ENCODE assay signal across 19 cellular contexts in the genomic region with DNA sequence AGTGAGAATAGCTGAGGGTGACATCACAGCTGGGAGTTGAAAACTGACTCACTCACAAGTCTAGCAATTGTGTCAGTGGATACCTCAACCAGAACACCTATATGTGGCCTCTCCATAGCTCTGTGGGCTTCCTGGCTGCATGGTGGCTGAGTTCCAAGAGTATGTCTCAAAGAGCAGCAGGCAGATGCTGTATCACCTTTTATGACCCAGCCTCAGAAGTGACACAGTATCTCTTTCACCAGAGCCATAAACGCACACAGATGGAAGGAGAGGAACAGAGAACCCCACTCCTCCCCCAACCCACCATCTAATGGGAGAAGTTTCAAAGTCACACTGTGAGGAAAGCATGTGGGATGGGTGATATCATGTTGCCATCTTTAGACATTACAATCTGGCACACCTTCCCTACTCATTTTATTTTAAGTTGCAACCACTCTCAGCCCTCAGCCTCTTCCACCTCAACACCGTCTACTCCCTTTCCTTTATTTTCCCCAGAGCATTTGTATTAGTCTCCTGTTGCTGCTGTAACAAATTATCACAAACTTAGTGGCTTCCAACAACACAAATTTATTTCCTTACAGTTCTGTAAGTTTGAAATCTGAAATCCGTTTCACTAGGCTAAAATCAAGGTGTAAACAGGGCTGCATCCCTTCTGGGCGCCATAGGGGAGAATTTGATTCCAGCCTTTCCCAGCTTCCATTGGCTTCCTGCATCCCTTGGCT.
DNase-seq lines count a peak whose midpoint lies in the region; TF ChIP-seq lines count a peak whose summit lies in the region.
"Had no signal": no experiment of that assay in that cellular context is flagged by ENCODE, and none has a peak within 500 bp of the region (broad histone marks: within the 10 kb centered on the region; RNA-seq: fewer than 3 reads in every experiment).

No MANE protein-coding gene starts in this region.

- H3K4me1 ChIP-seq in Caco-2 = peaks cover 14% of the 10 kb centered on the region
- H3K4me1 ChIP-seq in uterus = no peaks in the 10 kb centered on the region
- H3K4me1 ChIP-seq: BE2C, colonic mucosa, prostate gland had no signal

- H3K27me3 ChIP-seq in Caco-2 (replicated peaks; ENCODE audit: control insufficient read depth, insufficient read depth, low read length) (no peaks in the 10 kb centered on the region), uterus (no peaks in the 10 kb centered on the region)
- H3K27me3 ChIP-seq: BE2C, colonic mucosa had no signal

- H3K9me3 ChIP-seq in Caco-2 = 0 out of 2 replicates have a peak, but pooled peaks cover 4% of the 10 kb centered on the region
- H3K9me3 ChIP-seq in uterus = no peaks in the 10 kb centered on the region
- H3K9me3 ChIP-seq: colonic mucosa, prostate gland had no signal

- H3K27ac Mint-ChIP-seq in Caco-2 (ENCODE audit: unreplicated experiment) = no peak overlapping the region
- H3K27ac Mint-ChIP-seq: activated naive CD8-positive, alpha-beta T cell treated with anti-CD3 and anti-CD28 coated beads, Interleukin-2, amount 10 ng/mL, durations not matched to agents 7 days and 5 days had no signal

- H3K27ac ChIP-seq in uterus = no peak overlapping the region
- H3K27ac ChIP-seq: colonic mucosa, epithelial cell of prostate, prostate gland, SK-N-MC had no signal

- no peak overlapping the region for H3K4me3 Mint-ChIP-seq in Caco-2 (ENCODE audit: unreplicated experiment)
- H3K4me3 Mint-ChIP-seq: activated naive CD8-positive, alpha-beta T cell treated with anti-CD3 and anti-CD28 coated beads, Interleukin-2, amount 10 ng/mL, durations not matched to agents 7 days and 5 days; activated T-cell treated with anti-CD3 and anti-CD28 coated beads, Interleukin-2, amount 50 U/mL, for 4 hours had no signal

- no peaks in the 10 kb centered on the region for H3K27me3 Mint-ChIP-seq in Caco-2 (ENCODE audit: insufficient read depth, unreplicated experiment)

- CTCF ChIA-PET in Caco-2 (lab: Charles Lee) = no interaction called here

- POLR2A ChIA-PET in Caco-2 (lab: Charles Lee) = no interaction called here

- no peak overlapping the region for H3K4me3 ChIP-seq in Caco-2 (ENCODE audit: low read depth, low read length)
- H3K4me3 ChIP-seq in uterus = no peak overlapping the region
- H3K4me3 ChIP-seq: colonic mucosa, prostate gland, SK-N-MC had no signal

- H3K9me3 Mint-ChIP-seq in Caco-2 (ENCODE audit: unreplicated experiment) = peaks cover 13% of the 10 kb centered on the region
- H3K9me3 Mint-ChIP-seq: activated naive CD8-positive, alpha-beta T cell treated with anti-CD3 and anti-CD28 coated beads, Interleukin-2, amount 10 ng/mL, durations not matched to agents 7 days and 5 days; activated T-cell treated with anti-CD3 and anti-CD28 coated beads, Interleukin-2, amount 50 U/mL, for 4 hours had no signal

- H3K36me3 ChIP-seq in Caco-2 (ENCODE audit: control insufficient read depth, insufficient read depth, low read length) = no peaks in the 10 kb centered on the region; the same call in 1 of the 2 replicates
- H3K36me3 ChIP-seq in uterus = no peaks in the 10 kb centered on the region
- H3K36me3 ChIP-seq: BE2C, colonic mucosa, prostate gland had no signal

- intact Hi-C loops in posterior cingulate gyrus (cut with DNase I) = no loop called here
- intact Hi-C loops in Caco-2 (cut with micrococcal nuclease; ENCODE audit: unreplicated experiment) = no loop called here
- intact Hi-C loops in uterus (cut with DNase I; ENCODE audit: low total_unique reads) = no loop called here

- BruUV-seq in Caco-2 (replicated peaks; lab: Mats Ljungman, UMichigan) = no TSS peak

- peaks cover 21% of the 10 kb centered on the region for H3K4me1 Mint-ChIP-seq in Caco-2 (ENCODE audit: low read depth, unreplicated experiment)

- TF ChIP-seq POLR2A in uterus (IDR thresholded peaks at IDR 0.05) = no peak

- peaks cover 5% of the 10 kb centered on the region for H3K36me3 Mint-ChIP-seq in Caco-2 (ENCODE audit: insufficient read depth, unreplicated experiment)
- H3K36me3 Mint-ChIP-seq: activated naive CD8-positive, alpha-beta T cell treated with anti-CD3 and anti-CD28 coated beads, Interleukin-2, amount 10 ng/mL, durations not matched to agents 7 days and 5 days had no signal

- TF ChIP-seq CTCF in Caco-2 (IDR thresholded peaks at IDR 0.05; ENCODE audit: insufficient read depth in 1 of 2, low read depth in 1 of 2, low read length in 1 of 2, severe bottlenecking in 1 of 2, unreplicated experiment in 1 of 2) (no peak), uterus (IDR thresholded peaks at IDR 0.05) (no peak)

- DNase-seq in ELR (ENCODE audit: low read depth) (peak; percentile 33), RPMI7951 (ENCODE audit: low read depth) (peak; percentile 45), fibroblast of peridontal ligament (ENCODE audit: extremely low read depth) (peak; percentile 25), renal cortical epithelial cell (ENCODE audit: low read depth) (peak; percentile 32), posterior cingulate gyrus (no peak), Caco-2 (no peak), dedifferentiated amniotic fluid mesenchymal stem cell (ENCODE audit: extremely low spot score) (no peak), uterus (no peak)
- DNase-seq: activated CD4-positive, alpha-beta T cell treated with anti-CD3 and anti-CD28 coated beads, Interleukin-2, amount 50 U/mL, for 48 hours; activated naive CD8-positive, alpha-beta T cell treated with anti-CD3 and anti-CD28 coated beads, Interleukin-2, amount 10 ng/mL, durations not matched to agents 7 days and 5 days; activated T-cell treated with anti-CD3 and anti-CD28 coated beads, Interleukin-2, amount 50 U/mL, for 4 hours; BE2C; colonic mucosa; Kasumi-1; left cardiac atrium; NCI-H1417 had no signal

Comparison
In these comparisons a context has a peak if more than half of its experiments do, and no peak if none do; other contexts are left out.
1. DNase-seq: peak in ELR (single experiment), RPMI7951 (single experiment), fibroblast of peridontal ligament (single experiment) and renal cortical epithelial cell (single experiment); none in posterior cingulate gyrus (0 of 10), Caco-2 (0 of 2), dedifferentiated amniotic fluid mesenchymal stem cell (single experiment) and uterus (0 of 2).